Comparison of ENCODE assay signal across 8 cellular contexts in the genomic region with DNA sequence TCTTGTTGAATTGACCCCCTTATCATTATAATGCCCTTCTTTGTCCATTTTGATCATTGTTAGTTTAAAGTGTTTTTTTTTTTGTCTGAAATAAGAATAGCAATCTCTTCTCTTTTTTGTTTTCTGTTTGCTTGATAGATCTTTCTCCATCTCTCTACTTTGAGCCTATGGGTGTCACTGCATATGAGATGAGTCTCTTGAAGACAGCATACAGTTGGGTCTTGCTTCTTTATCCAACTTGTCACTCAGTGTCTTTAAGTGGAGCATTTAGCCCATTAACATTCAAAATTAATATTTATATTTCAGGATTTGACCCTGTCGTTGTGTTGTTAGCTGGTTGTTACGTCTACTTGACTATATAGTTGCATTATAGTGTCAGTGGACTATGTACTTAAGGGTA.
"Had no signal": no experiment of that assay in that cellular context is flagged by ENCODE, and none has a peak within 500 bp of the region (broad histone marks: within the 10 kb centered on the region; RNA-seq: fewer than 3 reads in every experiment).

No MANE protein-coding gene starts in this region.

- H3K36me3 ChIP-seq: HAP-1 had no signal

- H3K4me1 Mint-ChIP-seq: GM23338, H9 had no signal

- DNase-seq: GOT3, H7, H9, HCEC 1CT had no signal

- H3K4me3 ChIP-seq: GM23248, GM23338, HAP-1 had no signal

- H3K4me3 Mint-ChIP-seq: GM23338, H9, HFFc6 had no signal

- H3K27ac ChIP-seq: GM23248 had no signal

- H3K27ac Mint-ChIP-seq: GM23338, H9, HFFc6 had no signal

- H3K4me1 ChIP-seq: HAP-1 had no signal

- H3K9me3 ChIP-seq: HAP-1 had no signal
